Comparison of ENCODE assay signal across 14 cellular contexts in the genomic region with DNA sequence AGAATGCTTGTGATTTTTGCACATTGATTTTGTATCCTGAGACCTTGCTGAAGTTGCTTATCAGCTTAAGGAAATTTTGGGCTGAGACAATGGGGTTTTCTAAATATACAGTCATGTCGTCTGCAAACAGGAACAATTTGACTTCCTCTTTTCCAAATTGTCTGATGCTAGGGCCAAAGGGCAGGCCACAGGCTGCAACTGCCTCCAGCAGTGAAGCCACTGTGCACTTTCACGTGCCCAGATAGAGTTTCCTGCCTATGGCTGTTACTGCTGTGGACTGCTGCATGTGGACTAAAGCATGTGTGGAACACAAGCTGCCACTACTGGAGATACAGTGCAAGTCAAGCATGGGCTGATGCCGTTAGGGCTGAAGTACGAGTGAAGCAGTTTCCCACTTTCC. TPM values are rescaled to one million over a fixed set of nuclear protein-coding genes. Genes with fewer than 3 reads are reported as not detected.
DNase-seq lines count a peak whose midpoint lies in the region; ATAC-seq and TF ChIP-seq lines count a peak whose summit lies in the region.
"Not testable (repeated sequence)": the region's sequence is repeated elsewhere in the genome, so short reads cannot be mapped to it uniquely, and the experiment has no call there.
"Had no signal": no experiment of that assay in that cellular context is flagged by ENCODE, and none has a peak within 500 bp of the region (broad histone marks: within the 10 kb centered on the region; RNA-seq: fewer than 3 reads in every experiment).

No MANE protein-coding gene starts in this region.

- H3K36me3 ChIP-seq in adrenal gland (replicated peaks in 1 of 2), result not testable (repeated sequence)

- intact Hi-C loops in adrenal gland (cut with DNase I), result not testable (repeated sequence)

- ATAC-seq in HG02759 (IDR thresholded peaks at IDR 0.05; ENCODE audit: unreplicated experiment), result peak; percentile 65

- not testable (repeated sequence) for H3K27ac ChIP-seq in adrenal gland

- H3K27me3 ChIP-seq in adrenal gland, result not testable (repeated sequence)

- not testable (repeated sequence) for TF ChIP-seq CTCF in adrenal gland (IDR thresholded peaks at IDR 0.05)

- not testable (repeated sequence) for H3K9me3 ChIP-seq in adrenal gland (replicated peaks in 1 of 3)

- 43 to 64% (median 63%) methylated on average over 2 to 4 of the region's 4 CpGs for WGBS in adrenal gland, 4 donors

- DNase-seq in GDM1 (lab: John Stamatoyannopoulos, UW) (peak; percentile 29), Kasumi-1 (lab: John Stamatoyannopoulos, UW) (peak; percentile 62 to 71), NOMO-1 treated with DMSO at 0.1 percent for 48 hours (lab: John Stamatoyannopoulos, UW; ENCODE audit: unreplicated experiment) (peak; percentile 66), SKM-1 treated with dmso at 0.1 percent for 144 hours (lab: John Stamatoyannopoulos, UW; ENCODE audit: unreplicated experiment) (peak; percentile 63), adrenal gland (peak in 4 of 7 donors; percentile 1 to 49 (median 16)), globus pallidus (ENCODE audit: low spot score) (peak; percentile 13), pons (ENCODE audit: low spot score) (peak; percentile 31)

- TF ChIP-seq POLR2A in adrenal gland (IDR thresholded peaks at IDR 0.05), result not testable (repeated sequence)

- not testable (repeated sequence) for H3K4me1 ChIP-seq in adrenal gland (replicated peaks in 1 of 2)

- not testable (repeated sequence) for H3K4me3 ChIP-seq in adrenal gland

RNA-seq across cellular contexts. Expression of a gene that starts 10.8 kb away (rescaled TPM):
- not detected for total RNA-seq in adrenal gland
- polyA plus RNA-seq in adrenal gland, result not detected
- total RNA-seq: A673; HT1080; NCI-H460; SK-MEL-5; T-helper 2 cell treated with Interferon-gamma antibody and Interleukin-4, amounts not matched to agents 100 ng/mL and 5 ng/mL, for 36 hours had no signal
- polyA plus RNA-seq: CD14-positive monocyte had no signal

Comparison
In these comparisons a context has a peak if more than half of its experiments do, and no peak if none do; other contexts are left out.
1. DNase-seq: peak in every context shown above with its lines; median percentile 66 in Kasumi-1; 66 in NOMO-1 treated with DMSO at 0.1 percent for 48 hours; 63 in SKM-1 treated with dmso at 0.1 percent for 144 hours; 31 in pons; 29 in GDM1; 16 in adrenal gland; 13 in globus pallidus.